In the genomic region with DNA sequence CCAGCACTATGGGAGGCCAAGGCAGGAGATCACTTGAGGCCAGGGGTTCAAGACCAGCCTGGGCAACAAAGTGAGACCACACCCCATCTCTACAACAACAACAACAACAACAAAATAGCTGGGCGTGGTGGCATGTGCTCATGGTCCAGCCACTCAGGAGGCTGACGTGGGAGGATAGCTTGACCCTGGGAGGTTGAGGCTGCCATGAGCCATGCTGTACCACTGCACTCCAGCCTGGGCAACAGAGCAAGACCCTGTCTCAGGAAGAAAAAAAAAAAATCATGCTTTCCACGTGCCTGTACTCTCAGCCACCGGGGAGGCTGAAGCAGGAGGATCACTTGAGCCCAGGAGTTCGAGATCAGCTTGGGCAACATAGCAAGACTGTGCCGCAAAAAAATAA, we compare ENCODE assay signal across 39 cellular contexts. TPM values are rescaled to one million over a fixed set of nuclear protein-coding genes. Genes with fewer than 3 reads are reported as not detected.
"Had no signal": no experiment of that assay in that cellular context is flagged by ENCODE, and none has a peak within 500 bp of the region (broad histone marks: within the 10 kb centered on the region; RNA-seq: fewer than 3 reads in every experiment).

No MANE protein-coding gene starts in this region.

- H3K27ac ChIP-seq: adrenal gland, ascending aorta, body of pancreas, brain microvascular endothelial cell, breast epithelium, cardiac muscle cell had no signal

- H3K4me1 Mint-ChIP-seq: activated naive CD4-positive, alpha-beta T cell treated with anti-CD3 and anti-CD28 coated beads, Interleukin-2, amount 10 ng/mL, durations not matched to agents 7 days and 5 days; activated naive CD4-positive, alpha-beta T cell treated with anti-CD3 and anti-CD28 coated beads, Interleukin-2, amount 50 U/mL, for 24 hours; activated naive CD8-positive, alpha-beta T cell treated with anti-CD3 and anti-CD28 coated beads for 36 hours; activated naive CD8-positive, alpha-beta T cell treated with anti-CD3 and anti-CD28 coated beads, Interleukin-2, amount 10 ng/mL, durations not matched to agents 7 days and 5 days; activated naive CD8-positive, alpha-beta T cell treated with anti-CD3 and anti-CD28 coated beads, Interleukin-2, amount 50 U/mL, for 24 hours; activated T-helper 17 cell treated with anti-CD3 and anti-CD28 coated beads, Interleukin-2, amount 50 U/mL, for 72 hours; brain; central memory CD8-positive, alpha-beta T cell had no signal

- H3K27ac Mint-ChIP-seq: activated naive CD4-positive, alpha-beta T cell treated with anti-CD3 and anti-CD28 coated beads for 36 hours; activated naive CD4-positive, alpha-beta T cell treated with anti-CD3 and anti-CD28 coated beads, Interleukin-2, amount 10 ng/mL, durations not matched to agents 7 days and 5 days; activated naive CD4-positive, alpha-beta T cell treated with anti-CD3 and anti-CD28 coated beads, Interleukin-2, amount 50 U/mL, for 24 hours; activated naive CD4-positive, alpha-beta T cell treated with anti-CD3 and anti-CD28 coated beads, Interleukin-2, amount 50 U/mL, for 72 hours; activated naive CD8-positive, alpha-beta T cell; activated naive CD8-positive, alpha-beta T cell treated with anti-CD3 and anti-CD28 coated beads for 36 hours; activated naive CD8-positive, alpha-beta T cell treated with anti-CD3 and anti-CD28 coated beads, Interleukin-2, amount 10 ng/mL, durations not matched to agents 7 days and 5 days; activated naive CD8-positive, alpha-beta T cell treated with anti-CD3 and anti-CD28 coated beads, Interleukin-2, amount 50 U/mL, for 24 hours; activated T-cell treated with anti-CD3 and anti-CD28 coated beads, Interleukin-2, amount 50 U/mL, for 24 hours; activated T-cell treated with anti-CD3 and anti-CD28 coated beads, Interleukin-2, amount 50 U/mL, for 72 hours; activated T-helper 1 cell treated with anti-CD3 and anti-CD28 coated beads, Interleukin-12 subunit alpha, Interleukin-12 subunit beta, Interleukin-2, Interleukin-4 antibody, amounts not matched to agents 30 ng/mL and 10 ng/mL and 1 ng/mL, durations not matched to agents 14 hours and 24 hours and 36 hours; activated T-helper 17 cell treated with anti-CD3 and anti-CD28 coated beads, Interleukin-2, amount 50 U/mL, for 72 hours; activated T-helper 2 cell treated with anti-CD3 and anti-CD28 coated beads, Interferon-gamma antibody, Interleukin-2, Interleukin-4, amounts not matched to agents 10 μg/mL and 5 μg/mL and 100 μg/mL, durations not matched to agents 14 hours and 24 hours and 36 hours; brain had no signal

- H3K27me3 ChIP-seq: adrenal gland, ascending aorta, body of pancreas, brain microvascular endothelial cell, breast epithelium, cardiac muscle cell had no signal

- H3K4me3 ChIP-seq: adrenal gland, ascending aorta, body of pancreas, breast epithelium, cardiac muscle cell had no signal

- H3K9me3 Mint-ChIP-seq: activated naive CD4-positive, alpha-beta T cell treated with anti-CD3 and anti-CD28 coated beads for 36 hours; activated naive CD4-positive, alpha-beta T cell treated with anti-CD3 and anti-CD28 coated beads, Interleukin-2, amount 10 ng/mL, durations not matched to agents 7 days and 5 days; activated naive CD4-positive, alpha-beta T cell treated with anti-CD3 and anti-CD28 coated beads, Interleukin-2, amount 50 U/mL, for 24 hours; activated naive CD4-positive, alpha-beta T cell treated with anti-CD3 and anti-CD28 coated beads, Interleukin-2, amount 50 U/mL, for 72 hours; activated naive CD8-positive, alpha-beta T cell treated with anti-CD3 and anti-CD28 coated beads for 36 hours; activated naive CD8-positive, alpha-beta T cell treated with anti-CD3 and anti-CD28 coated beads, Interleukin-2, amount 10 ng/mL, durations not matched to agents 7 days and 5 days; activated naive CD8-positive, alpha-beta T cell treated with anti-CD3 and anti-CD28 coated beads, Interleukin-2, amount 50 U/mL, for 24 hours; activated T-cell treated with anti-CD3 and anti-CD28 coated beads, Interleukin-2, amount 50 U/mL, for 24 hours; activated T-cell treated with anti-CD3 and anti-CD28 coated beads, Interleukin-2, amount 50 U/mL, for 72 hours; activated T-helper 1 cell treated with anti-CD3 and anti-CD28 coated beads, Interleukin-12 subunit alpha, Interleukin-12 subunit beta, Interleukin-2, Interleukin-4 antibody, amounts not matched to agents 30 ng/mL and 10 ng/mL and 1 ng/mL, durations not matched to agents 14 hours and 24 hours and 36 hours; activated T-helper 17 cell treated with anti-CD3 and anti-CD28 coated beads, Interleukin-2, amount 50 U/mL, for 72 hours; activated T-helper 2 cell treated with anti-CD3 and anti-CD28 coated beads, Interferon-gamma antibody, Interleukin-2, Interleukin-4, amounts not matched to agents 10 μg/mL and 5 μg/mL and 100 μg/mL, durations not matched to agents 14 hours and 24 hours and 36 hours; brain; central memory CD8-positive, alpha-beta T cell had no signal

- DNase-seq: activated effector memory CD4-positive, alpha-beta T cell treated with anti-CD3 and anti-CD28 coated beads, Interleukin-2, amount 50 U/mL, for 16 hours; activated effector memory CD4-positive, alpha-beta T cell treated with Interleukin-2 at 50 U/mL for 16 hours; activated gamma-delta T cell; activated gamma-delta T cell treated with Interleukin-2 at 50 U/mL for 16 hours; activated naive CD4-positive, alpha-beta T cell; activated naive CD4-positive, alpha-beta T cell treated with anti-CD3 and anti-CD28 coated beads for 36 hours; activated naive CD4-positive, alpha-beta T cell treated with anti-CD3 and anti-CD28 coated beads, Interleukin-2, amount 10 ng/mL, durations not matched to agents 7 days and 5 days; activated naive CD4-positive, alpha-beta T cell treated with anti-CD3 and anti-CD28 coated beads, Interleukin-2, amount 50 U/mL, for 16 hours; activated naive CD4-positive, alpha-beta T cell treated with Interleukin-2 at 50 U/mL for 16 hours; activated naive CD8-positive, alpha-beta T cell treated with anti-CD3 and anti-CD28 coated beads for 36 hours; activated naive CD8-positive, alpha-beta T cell treated with anti-CD3 and anti-CD28 coated beads, Interleukin-2, amount 10 ng/mL, durations not matched to agents 7 days and 5 days; activated naive CD8-positive, alpha-beta T cell treated with anti-CD3 and anti-CD28 coated beads, Interleukin-2, amount 50 U/mL, for 24 hours; activated T-cell treated with anti-CD3 and anti-CD28 coated beads, Interleukin-2, amount 50 U/mL, for 24 hours; activated T-cell treated with anti-CD3 and anti-CD28 coated beads, Interleukin-2, amount 50 U/mL, for 4 hours; activated T-cell treated with anti-CD3 and anti-CD28 coated beads, Interleukin-2, amount 50 U/mL, for 48 hours; activated T-cell treated with anti-CD3 and anti-CD28 coated beads, Interleukin-2, amount 50 U/mL, for 72 hours; adrenal gland; amniotic stem cell; amygdala; anterior cingulate cortex; aorta; body of pancreas; brain microvascular endothelial cell; caudate nucleus; central memory CD4-positive, alpha-beta T cell; cerebellar nuclear complex had no signal

- H3K4me1 ChIP-seq: ascending aorta, body of pancreas, breast epithelium had no signal

- ATAC-seq: activated naive CD4-positive, alpha-beta T cell treated with anti-CD3 and anti-CD28 coated beads, Interleukin-2, amount 50 U/mL, for 72 hours; activated naive CD8-positive, alpha-beta T cell treated with anti-CD3 and anti-CD28 coated beads, Interleukin-2, amount 50 U/mL, for 24 hours; activated T-cell treated with anti-CD3 and anti-CD28 coated beads, Interleukin-2, amount 50 U/mL, for 4 hours; activated T-cell treated with anti-CD3 and anti-CD28 coated beads, Interleukin-2, amount 50 U/mL, for 72 hours; activated T-helper 17 cell treated with anti-CD3 and anti-CD28 coated beads, Interleukin-2, amount 50 U/mL, for 72 hours; body of pancreas had no signal

- H3K4me3 Mint-ChIP-seq: activated naive CD4-positive, alpha-beta T cell treated with anti-CD3 and anti-CD28 coated beads for 36 hours; activated naive CD4-positive, alpha-beta T cell treated with anti-CD3 and anti-CD28 coated beads, Interleukin-2, amount 10 ng/mL, durations not matched to agents 7 days and 5 days; activated naive CD4-positive, alpha-beta T cell treated with anti-CD3 and anti-CD28 coated beads, Interleukin-2, amount 50 U/mL, for 24 hours; activated naive CD8-positive, alpha-beta T cell; activated naive CD8-positive, alpha-beta T cell treated with anti-CD3 and anti-CD28 coated beads for 36 hours; activated naive CD8-positive, alpha-beta T cell treated with anti-CD3 and anti-CD28 coated beads, Interleukin-2, amount 10 ng/mL, durations not matched to agents 7 days and 5 days; activated naive CD8-positive, alpha-beta T cell treated with anti-CD3 and anti-CD28 coated beads, Interleukin-2, amount 50 U/mL, for 24 hours; activated T-cell treated with anti-CD3 and anti-CD28 coated beads, Interleukin-2, amount 50 U/mL, for 24 hours; activated T-cell treated with anti-CD3 and anti-CD28 coated beads, Interleukin-2, amount 50 U/mL, for 4 hours; activated T-cell treated with anti-CD3 and anti-CD28 coated beads, Interleukin-2, amount 50 U/mL, for 72 hours; activated T-helper 1 cell treated with anti-CD3 and anti-CD28 coated beads, Interleukin-12 subunit alpha, Interleukin-12 subunit beta, Interleukin-2, Interleukin-4 antibody, amounts not matched to agents 30 ng/mL and 10 ng/mL and 1 ng/mL, durations not matched to agents 14 hours and 24 hours and 36 hours; activated T-helper 17 cell treated with anti-CD3 and anti-CD28 coated beads, Interleukin-2, amount 50 U/mL, for 72 hours; brain; central memory CD8-positive, alpha-beta T cell had no signal

- H3K27me3 Mint-ChIP-seq: activated naive CD4-positive, alpha-beta T cell treated with anti-CD3 and anti-CD28 coated beads, Interleukin-2, amount 10 ng/mL, durations not matched to agents 7 days and 5 days; activated naive CD4-positive, alpha-beta T cell treated with anti-CD3 and anti-CD28 coated beads, Interleukin-2, amount 50 U/mL, for 24 hours; activated naive CD8-positive, alpha-beta T cell; activated naive CD8-positive, alpha-beta T cell treated with anti-CD3 and anti-CD28 coated beads for 36 hours; activated naive CD8-positive, alpha-beta T cell treated with anti-CD3 and anti-CD28 coated beads, Interleukin-2, amount 10 ng/mL, durations not matched to agents 7 days and 5 days; activated naive CD8-positive, alpha-beta T cell treated with anti-CD3 and anti-CD28 coated beads, Interleukin-2, amount 50 U/mL, for 24 hours; activated T-cell treated with anti-CD3 and anti-CD28 coated beads, Interleukin-2, amount 50 U/mL, for 24 hours; activated T-helper 17 cell treated with anti-CD3 and anti-CD28 coated beads, Interleukin-2, amount 50 U/mL, for 72 hours; central memory CD8-positive, alpha-beta T cell had no signal

- H3K9me3 ChIP-seq: adrenal gland, ascending aorta, body of pancreas had no signal

- FAIRE-seq: astrocyte, bronchial epithelial cell had no signal

RNA-seq across cellular contexts. Expression of a gene that starts 36.8 kb away (rescaled TPM):
- total RNA-seq: activated naive CD4-positive, alpha-beta T cell treated with anti-CD3 and anti-CD28 coated beads for 36 hours; activated naive CD4-positive, alpha-beta T cell treated with anti-CD3 and anti-CD28 coated beads, Interleukin-2, amount 50 U/mL, for 72 hours; activated T-cell treated with anti-CD3 and anti-CD28 coated beads, Interleukin-2, amount 50 U/mL, for 4 hours; activated T-helper 1 cell treated with anti-CD3 and anti-CD28 coated beads, Interleukin-12 subunit alpha, Interleukin-12 subunit beta, Interleukin-2, Interleukin-4 antibody, amounts not matched to agents 30 ng/mL and 10 ng/mL and 1 ng/mL, durations not matched to agents 14 hours and 24 hours and 36 hours; activated T-helper 2 cell treated with anti-CD3 and anti-CD28 coated beads, Interferon-gamma antibody, Interleukin-2, Interleukin-4, amounts not matched to agents 10 μg/mL and 5 μg/mL and 100 μg/mL, durations not matched to agents 14 hours and 24 hours and 36 hours; ascending aorta; bronchial epithelial cell had no signal
